8 cellular contexts compared by ENCODE assay signal in the genomic region with DNA sequence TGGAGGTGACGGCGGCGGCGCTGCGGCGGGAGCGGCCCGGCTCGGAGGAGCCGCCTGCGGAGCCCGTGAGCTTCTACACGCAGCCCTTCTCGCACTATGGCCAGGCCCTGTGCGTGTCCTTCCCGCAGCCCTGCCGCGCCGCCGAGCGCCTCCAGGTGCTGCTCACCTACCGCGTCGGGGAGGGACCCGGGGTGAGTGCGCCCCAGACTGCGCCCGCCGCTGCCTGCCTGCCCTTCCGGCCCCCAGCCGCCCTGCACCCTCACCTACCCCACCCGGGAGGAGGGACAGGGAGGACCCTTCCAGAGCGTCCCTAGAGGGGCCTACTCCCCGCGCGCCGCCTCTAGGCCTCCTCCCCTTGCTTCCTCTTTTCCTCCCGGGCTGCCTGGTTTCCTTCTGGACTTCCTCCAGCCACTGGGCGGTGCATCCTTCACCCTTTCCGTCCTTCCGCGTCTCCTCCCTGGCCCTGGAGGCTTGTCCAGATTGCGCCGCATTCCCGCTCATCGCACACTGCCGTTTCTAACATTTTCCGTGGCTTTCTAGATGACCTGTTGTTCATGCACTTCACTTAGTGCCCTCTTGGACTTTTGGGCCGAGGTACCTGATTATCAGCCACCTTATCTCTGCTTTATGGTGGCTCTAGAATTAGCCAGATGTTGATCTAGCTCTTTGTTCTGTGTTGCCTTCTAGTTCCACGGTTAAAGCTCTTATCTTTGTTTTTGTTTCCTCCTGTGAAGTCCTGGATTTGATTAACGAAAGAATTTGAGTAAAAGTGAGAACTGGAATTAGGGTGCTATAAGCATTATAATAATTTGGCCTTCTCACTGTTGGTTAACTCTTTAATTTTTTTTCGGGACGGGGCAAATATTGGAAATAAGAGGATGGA. TPM values are rescaled to one million over a fixed set of nuclear protein-coding genes. Genes with fewer than 3 reads are reported as not detected.
A peak's percentile ranks its signal among the peaks of the same experiment; 100 is the strongest.
DNase-seq lines count a peak whose midpoint lies in the region; ATAC-seq and TF ChIP-seq lines count a peak whose summit lies in the region.

No MANE protein-coding gene starts in this region.

- peak overlapping the region; percentile 43 for H2AK5ac ChIP-seq in neuronal stem cell (ENCODE audit: low read depth, low read length)

- H3K27ac ChIP-seq in DOHH2 (ENCODE audit: low read depth, low read length) (peak overlapping the region; percentile 26), neuronal stem cell (replicated peaks; ENCODE audit: low read length) (peak overlapping the region; percentile 61), testis (peak overlapping the region; percentile 77 to 80)

- H3K23ac ChIP-seq in neuronal stem cell (ENCODE audit: low read depth, low read length, poor library complexity): peak overlapping the region; percentile 94

- no peak overlapping the region for H2BK12ac ChIP-seq in neuronal stem cell (ENCODE audit: low read length)

- H4K91ac ChIP-seq in neuronal stem cell (ENCODE audit: low read depth, low read length, poor library complexity): no peak overlapping the region

- intact Hi-C loops in testis (cut with DNase I; ENCODE audit: low total_unique reads): no loop called here

- peak overlapping the region; percentile 82 for H2AFZ ChIP-seq in neuronal stem cell (ENCODE audit: low read length)

- H3K9me3 Mint-ChIP-seq in IgD-negative memory B cell: no peaks in the 10 kb centered on the region

- peaks cover 2% of the 10 kb centered on the region for H3K79me1 ChIP-seq in neuronal stem cell (ENCODE audit: low read depth, low read length)

- peak overlapping the region; percentile 89 to 98 (median 93) for H3K4me3 Mint-ChIP-seq in IgD-negative memory B cell

- no peaks in the 10 kb centered on the region for H3K9me2 ChIP-seq in DOHH2 (replicated peaks; ENCODE audit: control insufficient read depth, low read length)

- H4K20me1 ChIP-seq in DOHH2 (ENCODE audit: control insufficient read depth, insufficient read depth, low read depth, low read length): no peaks in the 10 kb centered on the region

- no peak for TF ChIP-seq POLR2A in testis (IDR thresholded peaks at IDR 0.05)

- peaks cover 10% of the 10 kb centered on the region for H3F3A ChIP-seq in DOHH2 (ENCODE audit: control insufficient read depth, insufficient read depth)

- DNase-seq in SHP77 treated with DMSO at 0.1 percent for 48 hours (lab: John Stamatoyannopoulos, UW): peak; percentile 51
- DNase-seq in activated gamma-delta T cell treated with anti-CD3 and anti-CD28 coated beads, Interleukin-2, amount 50 U/mL, for 16 hours (ENCODE audit: low read depth): peak; percentile 22
- peak; percentile 71 for DNase-seq in foreskin melanocyte
- peak; percentile 42 for DNase-seq in neuronal stem cell (ENCODE audit: low spot score)
- DNase-seq in testis: peak; percentile 63

- H3K4me1 ChIP-seq in DOHH2 (ENCODE audit: control insufficient read depth, low read length) (peaks cover 21% of the 10 kb centered on the region), neuronal stem cell (ENCODE audit: control insufficient read depth in 2 of 2, insufficient read depth in 1 of 2, low read depth in 1 of 2, low read length in 2 of 2) (peaks cover 2 to 5% of the 10 kb centered on the region in 2 donors), testis (peaks cover 5% of the 10 kb centered on the region)

- H3K36me3 Mint-ChIP-seq in IgD-negative memory B cell: peaks cover 1% of the 10 kb centered on the region

- H3K27me3 ChIP-seq in DOHH2 (ENCODE audit: control insufficient read depth, low read length) (no peaks in the 10 kb centered on the region), neuronal stem cell (ENCODE audit: control insufficient read depth in 3 of 3, insufficient read depth in 3 of 3, low read depth in 1 of 3, low read length in 3 of 3) (peaks cover 0 to 3% (median 0%) of the 10 kb centered on the region in 3 experiments), testis (no peaks in the 10 kb centered on the region)

- peaks cover 35% of the 10 kb centered on the region for H3K79me2 ChIP-seq in DOHH2 (ENCODE audit: control insufficient read depth, low read length)

- H3K36me3 ChIP-seq in DOHH2 (ENCODE audit: control insufficient read depth, low read length) (no peaks in the 10 kb centered on the region), neuronal stem cell (replicated peaks in 1 of 2; ENCODE audit: control insufficient read depth in 2 of 2, insufficient read depth in 2 of 2, low read length in 2 of 2) (peaks cover 0 to 5% of the 10 kb centered on the region in 2 donors), testis (ENCODE audit: low read depth, missing control alignments) (no peaks in the 10 kb centered on the region)

- H4K8ac ChIP-seq in neuronal stem cell (ENCODE audit: low read depth, low read length): peak overlapping the region; percentile 29

- H2BK120ac ChIP-seq in neuronal stem cell (ENCODE audit: low read depth, low read length): peak overlapping the region; percentile 35

- H2BK5ac ChIP-seq in neuronal stem cell (ENCODE audit: low read length): no peak overlapping the region

- H3K27ac Mint-ChIP-seq in IgD-negative memory B cell: peak overlapping the region; percentile 18 to 91 (median 90)

- no peak overlapping the region for H3K4ac ChIP-seq in neuronal stem cell (ENCODE audit: low read length)

- H3K4me2 ChIP-seq in DOHH2 (ENCODE audit: low read length) (peak overlapping the region; percentile 94), neuronal stem cell (ENCODE audit: insufficient read depth, low read length, poor library complexity, severe bottlenecking) (peak overlapping the region; percentile 59)

- H2BK15ac ChIP-seq in neuronal stem cell (ENCODE audit: low read length): peak overlapping the region; percentile 78

- peak overlapping the region; percentile 98 for H3K18ac ChIP-seq in neuronal stem cell (ENCODE audit: low read length)

- H3K9me3 ChIP-seq in DOHH2 (ENCODE audit: control insufficient read depth, insufficient read depth, low read length): no peaks in the 10 kb centered on the region
- no peaks in the 10 kb centered on the region for H3K9me3 ChIP-seq in neuronal stem cell (replicated peaks in 1 of 2; ENCODE audit: control insufficient read depth in 2 of 2, insufficient read depth in 1 of 2, low read depth in 1 of 2, low read length in 2 of 2)
- H3K9me3 ChIP-seq in testis: no peaks in the 10 kb centered on the region

- H3K14ac ChIP-seq in neuronal stem cell (ENCODE audit: low read length): peak overlapping the region; percentile 60

- peak overlapping the region; percentile 98 for H3K9ac ChIP-seq in neuronal stem cell (ENCODE audit: low read depth, low read length, poor library complexity)

- ATAC-seq in GM21576 (IDR thresholded peaks at IDR 0.05; ENCODE audit: unreplicated experiment): peak; percentile 55

- no CpG with 5 or more reads among the region's 53 CpGs for WGBS in neuronal stem cell (ENCODE audit: extremely low coverage in 2 of 2, insufficient read length in 2 of 2, insufficient replicate concordance in 1 of 2), 2 donors
- WGBS in testis, 2 donors: 1 to 2% methylated on average over 26 to 27 of the region's 53 CpGs

- TF ChIP-seq CTCF in DOHH2 (IDR thresholded peaks at IDR 0.05; ENCODE audit: low read depth, low read length, poor library complexity, severe bottlenecking): peak; percentile 8
- TF ChIP-seq CTCF in testis (IDR thresholded peaks at IDR 0.05): peak in 1 of 3 experiments; percentile 1

- no peaks in the 10 kb centered on the region for H3K27me3 Mint-ChIP-seq in IgD-negative memory B cell

- H3K4me1 Mint-ChIP-seq in IgD-negative memory B cell: peaks cover 14 to 20% (median 15%) of the 10 kb centered on the region in 3 donors

- H3K4me3 ChIP-seq in DOHH2 (ENCODE audit: low read length) (peak overlapping the region; percentile 96), neuronal stem cell (ENCODE audit: low read length in 2 of 2) (peak overlapping the region; percentile 65 to 100), testis (peak overlapping the region; percentile 87 to 93)

RNA-seq across cellular contexts. Expression of a gene that starts 0.7 kb away (rescaled TPM):
- polyA plus RNA-seq in IgD-negative memory B cell: 38.5 TPM
- polyA plus RNA-seq in neuronal stem cell (2013, experiment 1 of 2): 27.2 TPM
- 27.7 TPM for polyA plus RNA-seq in neuronal stem cell (2013, experiment 2 of 2)
- 10 to 100 TPM; 55.4 to 58.1 TPM for total RNA-seq in testis
- 60.4 TPM for polyA plus RNA-seq in testis (ENCODE audit: insufficient read depth, low read depth, low replicate concordance)

RNA-seq across cellular contexts. Expression of a gene that starts 27.2 kb away (rescaled TPM):
- polyA plus RNA-seq in IgD-negative memory B cell (not detected), testis (ENCODE audit: insufficient read depth, low read depth, low replicate concordance) (3.3 TPM)
- 2.7 TPM for polyA plus RNA-seq in neuronal stem cell (2013, experiment 1 of 2)
- polyA plus RNA-seq in neuronal stem cell (2013, experiment 2 of 2): 2.6 TPM
- total RNA-seq in testis: under 1 TPM; 0.43 to 0.79 TPM

RNA-seq across cellular contexts. Expression of a gene that starts 27.9 kb away (rescaled TPM):
- polyA plus RNA-seq in IgD-negative memory B cell (31.3 TPM), testis (ENCODE audit: insufficient read depth, low read depth, low replicate concordance) (42.5 TPM)
- polyA plus RNA-seq in neuronal stem cell (2013, experiment 1 of 2): 29.4 TPM
- polyA plus RNA-seq in neuronal stem cell (2013, experiment 2 of 2): 29.5 TPM
- total RNA-seq in testis: 10 to 100 TPM; 22.7 to 24.7 TPM

RNA-seq across cellular contexts. Expression of a gene that starts 36.8 kb away (rescaled TPM):
- polyA plus RNA-seq in IgD-negative memory B cell (not detected), testis (ENCODE audit: insufficient read depth, low read depth, low replicate concordance) (39.4 TPM)
- 1.2 TPM for polyA plus RNA-seq in neuronal stem cell (2013, experiment 1 of 2)
- polyA plus RNA-seq in neuronal stem cell (2013, experiment 2 of 2): 1.2 TPM
- 10 to 100 TPM; 31.4 to 46.3 TPM for total RNA-seq in testis

Comparison
In these comparisons a context has a peak if more than half of its experiments do, and no peak if none do; other contexts are left out.
1. Peak in every context shown above with its lines: DNase-seq, ATAC-seq, H3K4me3 ChIP-seq and H3K27ac ChIP-seq.
2. H3K27ac ChIP-seq: peak in every context shown above with its lines; median percentile 78 in testis; 61 in neuronal stem cell; 26 in DOHH2.